14 cellular contexts compared by ENCODE assay signal in the genomic region with DNA sequence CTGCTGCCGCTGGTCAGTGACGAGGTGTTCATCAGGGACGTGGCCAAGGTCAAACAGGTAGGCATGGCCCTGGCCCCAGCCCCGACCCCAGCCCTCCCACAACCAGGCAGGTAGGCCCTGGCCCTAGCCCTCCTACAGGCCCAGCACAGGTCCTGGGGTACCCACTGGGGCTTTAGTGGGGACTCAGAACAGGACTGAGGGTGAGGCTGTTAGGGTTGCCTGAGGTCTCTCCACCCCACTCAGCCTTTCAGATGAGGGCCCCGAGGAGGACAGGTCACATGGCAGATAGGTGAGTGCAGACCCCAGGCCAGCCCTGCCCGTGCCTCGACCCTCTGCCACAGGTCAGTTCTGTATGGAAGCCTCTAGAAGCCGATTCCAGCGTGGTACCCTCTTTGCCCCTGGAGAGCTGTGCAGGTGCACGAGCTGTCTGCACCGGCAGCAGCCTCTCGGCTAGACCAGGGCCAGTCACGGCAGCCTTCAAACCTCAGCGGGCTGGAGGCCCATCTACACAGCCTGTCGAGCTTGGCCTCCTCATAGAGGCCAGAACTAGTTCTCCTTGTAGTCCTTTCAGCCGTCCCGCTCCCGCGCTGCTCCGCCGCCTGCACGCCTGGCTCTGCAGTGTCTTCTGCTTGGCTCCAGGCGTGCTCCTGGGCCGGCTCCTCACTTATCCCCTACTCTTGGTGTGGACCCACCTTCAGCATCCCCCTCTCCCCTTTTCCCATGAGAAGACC. TPM values are rescaled to one million over a fixed set of nuclear protein-coding genes. Genes with fewer than 3 reads are reported as not detected.
A peak's percentile ranks its signal among the peaks of the same experiment; 100 is the strongest.
DNase-seq lines count a peak whose midpoint lies in the region; ATAC-seq and TF ChIP-seq lines count a peak whose summit lies in the region.
"Had no signal": no experiment of that assay in that cellular context is flagged by ENCODE, and none has a peak within 500 bp of the region (broad histone marks: within the 10 kb centered on the region; RNA-seq: fewer than 3 reads in every experiment).

No MANE protein-coding gene starts in this region.

- H3K4me3 ChIP-seq in body of pancreas (no peak overlapping the region), right lobe of liver (no peak overlapping the region), thyroid gland (replicated peaks in 1 of 3) (no peak overlapping the region), foreskin fibroblast (ENCODE audit: low read depth in 1 of 2, low read length in 2 of 2) (no peak overlapping the region)

- H3K27me3 ChIP-seq in body of pancreas = no peaks in the 10 kb centered on the region
- H3K27me3 ChIP-seq in right lobe of liver = no peaks in the 10 kb centered on the region
- no peaks in the 10 kb centered on the region for H3K27me3 ChIP-seq in thyroid gland

- peak; percentile 56 for DNase-seq in activated effector memory CD4-positive, alpha-beta T cell treated with anti-CD3 and anti-CD28 coated beads, Interleukin-2, amount 50 U/mL, for 16 hours
- DNase-seq in activated effector memory CD4-positive, alpha-beta T cell treated with Interleukin-2 at 50 U/mL for 16 hours = no peak
- DNase-seq in body of pancreas (peak in 3 of 4 donors; percentile 2 to 9 (median 4)), right lobe of liver (peak; percentile 13 to 38 (median 37)), thyroid gland (peak; percentile 1), NCI-H345 treated with DMSO at 0.1 percent for 48 hours (lab: John Stamatoyannopoulos, UW; ENCODE audit: unreplicated experiment) (no peak), foreskin fibroblast (no peak)
- DNase-seq: activated CD4-positive, alpha-beta T cell treated with anti-CD3 and anti-CD28 coated beads for 48 hours; GDM1; NCI-H1930; NCI-H69; stimulated activated CD4-positive, alpha-beta T cell treated with anti-CD3 and anti-CD28 coated beads, Interleukin-2, amount 100 ng/mL, for 24 hours; stimulated activated CD8-positive, alpha-beta memory T cell treated with anti-CD3 and anti-CD28 coated beads, Interleukin-4, amount 100 ng/mL, for 48 hours had no signal

- H3K36me3 ChIP-seq in body of pancreas (replicated peaks in 1 of 2; ENCODE audit: insufficient read depth in 1 of 2, low read depth in 2 of 2) = peaks cover 6 to 13% of the 10 kb centered on the region in 2 donors
- H3K36me3 ChIP-seq in right lobe of liver = peaks cover 0 to 4% (median 0%) of the 10 kb centered on the region in 4 donors
- H3K36me3 ChIP-seq in thyroid gland = peaks cover 59 to 61% of the 10 kb centered on the region in 2 donors

- H3K27ac ChIP-seq in body of pancreas (no peak overlapping the region), right lobe of liver (no peak overlapping the region), thyroid gland (no peak overlapping the region)

- H3K9me3 ChIP-seq in body of pancreas (no peaks in the 10 kb centered on the region), right lobe of liver (no peaks in the 10 kb centered on the region), thyroid gland (no peaks in the 10 kb centered on the region)

- TF ChIP-seq POLR2A in body of pancreas (IDR thresholded peaks at IDR 0.05) (no peak), right lobe of liver (IDR thresholded peaks at IDR 0.05) (no peak), thyroid gland (IDR thresholded peaks at IDR 0.05) (no peak)

- WGBS in body of pancreas, 2 donors = 90 to 96% methylated on average over 16 to 18 of the region's 24 CpGs
- WGBS in right lobe of liver (ENCODE audit: insufficient coverage, low coverage, low lambda C conversion rate, missing lambda C conversion rate) = 84% methylated on average over 7 of the region's 24 CpGs
- 89 to 95% methylated on average over 14 to 18 of the region's 24 CpGs for WGBS in thyroid gland, 2 donors

- TF ChIP-seq CTCF in body of pancreas (IDR thresholded peaks at IDR 0.05) = no peak
- no peak for TF ChIP-seq CTCF in right lobe of liver (IDR thresholded peaks at IDR 0.05)
- TF ChIP-seq CTCF in thyroid gland (IDR thresholded peaks at IDR 0.05) = no peak
- TF ChIP-seq CTCF in foreskin fibroblast (IDR thresholded peaks at IDR 0.05; ENCODE audit: low read depth, low read length) = no peak

- intact Hi-C loops in body of pancreas (cut with DNase I) = no loop called here
- intact Hi-C loops in right lobe of liver (cut with DNase I) = no loop called here
- intact Hi-C loops in thyroid gland (cut with DNase I) = no loop called here

- H3K4me1 ChIP-seq in body of pancreas = peaks cover 8% of the 10 kb centered on the region
- no peaks in the 10 kb centered on the region for H3K4me1 ChIP-seq in right lobe of liver
- peaks cover 0 to 13% of the 10 kb centered on the region in 2 donors for H3K4me1 ChIP-seq in thyroid gland

- ATAC-seq in body of pancreas = no peak
- peak in 1 of 4 donors; percentile 3 for ATAC-seq in right lobe of liver
- no peak for ATAC-seq in GM21423 (IDR thresholded peaks at IDR 0.05; ENCODE audit: unreplicated experiment)

RNA-seq across cellular contexts. Expression of gene PYGB, which starts 35.5 kb away (rescaled TPM):
- 10 to 100 TPM; 34.8 to 42.8 TPM for total RNA-seq in body of pancreas
- total RNA-seq in right lobe of liver = 10 to 100 TPM in 3 of 6 experiments, 1 to 10 TPM in 3; 6.6 to 27.4 (median 13.2) TPM
- total RNA-seq in thyroid gland = 100 to 1,000 TPM in 1 of 4 donors, 10 to 100 TPM in 3; 83.2 to 141 (median 94.6) TPM

Comparison
In these comparisons a context has a peak if more than half of its experiments do, and no peak if none do; other contexts are left out.
1. DNase-seq: peak in activated effector memory CD4-positive, alpha-beta T cell treated with anti-CD3 and anti-CD28 coated beads, Interleukin-2, amount 50 U/mL, for 16 hours (single experiment), body of pancreas (3 of 4), right lobe of liver (3 of 3) and thyroid gland (2 of 2); none in activated effector memory CD4-positive, alpha-beta T cell treated with Interleukin-2 at 50 U/mL for 16 hours (single experiment), NCI-H345 treated with DMSO at 0.1 percent for 48 hours (single experiment) and foreskin fibroblast (0 of 2).